ENCODE assay signal across 1 cellular context in the genomic region with DNA sequence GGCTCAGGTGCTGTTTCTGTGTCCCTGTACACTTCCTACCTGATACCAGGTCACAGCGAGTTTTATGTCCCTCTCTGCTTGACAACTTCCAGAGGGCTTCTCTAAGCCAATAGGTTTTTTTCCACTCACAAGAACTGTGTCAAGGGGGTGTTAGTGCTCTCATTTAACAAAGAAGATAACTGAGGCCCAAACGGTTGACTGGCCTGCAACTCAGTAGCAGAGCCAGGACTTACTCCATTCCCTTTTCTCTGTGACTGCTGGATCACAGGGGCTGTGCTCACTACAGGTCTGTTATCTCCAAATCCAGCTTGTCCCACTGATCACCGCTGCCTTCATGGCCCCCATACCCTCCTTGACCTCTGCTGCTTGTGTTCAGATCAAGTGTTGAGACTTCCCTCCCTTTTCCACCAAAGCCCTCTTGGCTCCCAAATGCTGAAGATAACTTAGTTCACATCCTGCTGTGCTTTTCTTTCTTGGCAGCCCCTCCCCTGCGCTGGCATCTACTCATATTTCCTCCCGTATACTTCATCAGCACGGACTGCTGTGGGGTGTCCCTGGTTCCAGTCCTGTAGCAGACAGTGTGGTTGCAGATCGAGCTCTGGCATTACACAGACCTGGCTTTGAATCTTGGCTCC.
TF ChIP-seq lines count a peak whose summit lies in the region.

No MANE protein-coding gene starts in this region.

TF ChIP-seq in H1, 55 proteins besides CTCF, POLR2A, EP300 and RAD21 (continued from another document):
- TF ChIP-seq TCF12 (IDR thresholded peaks at IDR 0.05; ENCODE audit: low read depth, low read length) (no peak), YY1 (IDR thresholded peaks at IDR 0.05; ENCODE audit: low read depth, low read length) (no peak), BRCA1 (IDR thresholded peaks at IDR 0.05; ENCODE audit: low read depth, low read length) (no peak), GTF2F1 (IDR thresholded peaks at IDR 0.05; ENCODE audit: borderline replicate concordance, low read depth, low read length) (no peak), CEBPB (IDR thresholded peaks at IDR 0.05; ENCODE audit: low read depth, low read length) (no peak), SIX5 (IDR thresholded peaks at IDR 0.05; ENCODE audit: low read depth, low read length) (no peak), POU5F1 (IDR thresholded peaks at IDR 0.05; ENCODE audit: low read depth, low read length) (no peak), SAP30 (IDR thresholded peaks at IDR 0.05; ENCODE audit: insufficient read depth, insufficient replicate concordance, low read length) (no peak)
- TF ChIP-seq, protein P1, sequence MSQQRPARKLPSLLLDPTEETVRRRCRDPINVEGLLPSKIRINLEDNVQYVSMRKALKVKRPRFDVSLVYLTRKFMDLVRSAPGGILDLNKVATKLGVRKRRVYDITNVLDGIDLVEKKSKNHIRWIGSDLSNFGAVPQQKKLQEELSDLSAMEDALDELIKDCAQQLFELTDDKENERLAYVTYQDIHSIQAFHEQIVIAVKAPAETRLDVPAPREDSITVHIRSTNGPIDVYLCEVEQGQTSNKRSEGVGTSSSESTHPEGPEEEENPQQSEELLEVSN (IDR thresholded peaks at IDR 0.05), result no peak
